Comparison of ENCODE assay signal across 1 cellular context in genomic region chr20:35702824-35703695, GRCh38.
TF ChIP-seq lines count a peak whose summit lies in the region.

No MANE protein-coding gene starts in this region.

TF ChIP-seq in HepG2, 621 proteins besides CTCF, POLR2A, EP300 and RAD21 (continued from another document and continues in another):
- peak; percentile 9 to 40; a peak in 2 of 4 replicates for TF ChIP-seq MAFK (conservative IDR thresholded peaks at IDR 0.05 in 1 of 2, IDR thresholded peaks at IDR 0.05 in 1 of 2; ENCODE audit: low read length in 2 of 2)
- TF ChIP-seq NFE2L2 (IDR thresholded peaks at IDR 0.05; ENCODE audit: low read length): no peak
- no peak for TF ChIP-seq HNF4G (IDR thresholded peaks at IDR 0.05; ENCODE audit: borderline replicate concordance, low read depth, low read length)
- no peak for TF ChIP-seq HNF4G (CRISPR knock-in tag; IDR thresholded peaks at IDR 0.05; ENCODE audit: borderline replicate concordance, low read depth)
- TF ChIP-seq MAF1 (CRISPR knock-in tag; IDR thresholded peaks at IDR 0.05; ENCODE audit: borderline replicate concordance): no peak
- TF ChIP-seq SIN3B (IDR thresholded peaks at IDR 0.05; ENCODE audit: low read length): 0 out of 2 replicates have a peak, but pooled peaks have one; percentile 26
- no peak for TF ChIP-seq PCBP1 (IDR thresholded peaks at IDR 0.05; ENCODE audit: borderline replicate concordance, low read depth, low read length)
- TF ChIP-seq, protein P1, sequence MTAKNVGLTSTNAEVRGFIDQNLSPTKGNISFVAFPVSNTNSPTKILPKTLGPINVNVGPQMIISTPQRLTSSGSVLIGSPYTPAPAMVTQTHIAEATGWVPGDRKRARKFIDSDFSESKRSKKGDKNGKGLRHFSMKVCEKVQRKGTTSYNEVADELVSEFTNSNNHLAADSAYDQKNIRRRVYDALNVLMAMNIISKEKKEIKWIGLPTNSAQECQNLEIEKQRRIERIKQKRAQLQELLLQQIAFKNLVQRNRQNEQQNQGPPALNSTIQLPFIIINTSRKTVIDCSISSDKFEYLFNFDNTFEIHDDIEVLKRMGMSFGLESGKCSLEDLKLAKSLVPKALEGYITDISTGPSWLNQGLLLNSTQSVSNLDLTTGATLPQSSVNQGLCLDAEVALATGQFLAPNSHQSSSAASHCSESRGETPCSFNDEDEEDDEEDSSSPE (CRISPR knock-in tag; IDR thresholded peaks at IDR 0.05): no peak
- TF ChIP-seq IKZF1 (IDR thresholded peaks at IDR 0.05): no peak
- no peak for TF ChIP-seq CREM (IDR thresholded peaks at IDR 0.05)
- no peak for TF ChIP-seq CREM (CRISPR knock-in tag; IDR thresholded peaks at IDR 0.05)
- TF ChIP-seq SOX13 (IDR thresholded peaks at IDR 0.05): no peak
- TF ChIP-seq SOX13 (CRISPR knock-in tag; conservative IDR thresholded peaks at IDR 0.05 in 1 of 2, IDR thresholded peaks at IDR 0.05 in 1 of 2): peak in 1 of 2 experiments; percentile 52; a peak in 1 of 4 replicates
- TF ChIP-seq, protein P2, sequence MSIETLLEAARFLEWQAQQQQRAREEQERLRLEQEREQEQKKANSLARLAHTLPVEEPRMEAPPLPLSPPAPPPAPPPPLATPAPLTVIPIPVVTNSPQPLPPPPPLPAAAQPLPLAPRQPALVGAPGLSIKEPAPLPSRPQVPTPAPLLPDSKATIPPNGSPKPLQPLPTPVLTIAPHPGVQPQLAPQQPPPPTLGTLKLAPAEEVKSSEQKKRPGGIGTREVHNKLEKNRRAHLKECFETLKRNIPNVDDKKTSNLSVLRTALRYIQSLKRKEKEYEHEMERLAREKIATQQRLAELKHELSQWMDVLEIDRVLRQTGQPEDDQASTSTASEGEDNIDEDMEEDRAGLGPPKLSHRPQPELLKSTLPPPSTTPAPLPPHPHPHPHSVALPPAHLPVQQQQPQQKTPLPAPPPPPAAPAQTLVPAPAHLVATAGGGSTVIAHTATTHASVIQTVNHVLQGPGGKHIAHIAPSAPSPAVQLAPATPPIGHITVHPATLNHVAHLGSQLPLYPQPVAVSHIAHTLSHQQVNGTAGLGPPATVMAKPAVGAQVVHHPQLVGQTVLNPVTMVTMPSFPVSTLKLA (IDR thresholded peaks at IDR 0.05): no peak
- TF ChIP-seq ARID2 (CRISPR knock-in tag; IDR thresholded peaks at IDR 0.05; ENCODE audit: borderline replicate concordance): no peak
- TF ChIP-seq ZNF160 (CRISPR knock-in tag; IDR thresholded peaks at IDR 0.05): no peak
- TF ChIP-seq HES4 (CRISPR knock-in tag; IDR thresholded peaks at IDR 0.05; ENCODE audit: borderline replicate concordance): no peak
- TF ChIP-seq ZSCAN20 (CRISPR knock-in tag; IDR thresholded peaks at IDR 0.05; ENCODE audit: borderline replicate concordance): no peak
- no peak for TF ChIP-seq KAT2B (IDR thresholded peaks at IDR 0.05; ENCODE audit: borderline replicate concordance, low read depth, low read length)
- TF ChIP-seq, protein P3, sequence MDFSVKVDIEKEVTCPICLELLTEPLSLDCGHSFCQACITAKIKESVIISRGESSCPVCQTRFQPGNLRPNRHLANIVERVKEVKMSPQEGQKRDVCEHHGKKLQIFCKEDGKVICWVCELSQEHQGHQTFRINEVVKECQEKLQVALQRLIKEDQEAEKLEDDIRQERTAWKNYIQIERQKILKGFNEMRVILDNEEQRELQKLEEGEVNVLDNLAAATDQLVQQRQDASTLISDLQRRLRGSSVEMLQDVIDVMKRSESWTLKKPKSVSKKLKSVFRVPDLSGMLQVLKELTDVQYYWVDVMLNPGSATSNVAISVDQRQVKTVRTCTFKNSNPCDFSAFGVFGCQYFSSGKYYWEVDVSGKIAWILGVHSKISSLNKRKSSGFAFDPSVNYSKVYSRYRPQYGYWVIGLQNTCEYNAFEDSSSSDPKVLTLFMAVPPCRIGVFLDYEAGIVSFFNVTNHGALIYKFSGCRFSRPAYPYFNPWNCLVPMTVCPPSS (IDR thresholded peaks at IDR 0.05): no peak
- TF ChIP-seq U2AF1 (optimal IDR thresholded peaks at IDR 0.05; ENCODE audit: low read depth, low read length): peak; percentile 26
- TF ChIP-seq, protein P4, sequence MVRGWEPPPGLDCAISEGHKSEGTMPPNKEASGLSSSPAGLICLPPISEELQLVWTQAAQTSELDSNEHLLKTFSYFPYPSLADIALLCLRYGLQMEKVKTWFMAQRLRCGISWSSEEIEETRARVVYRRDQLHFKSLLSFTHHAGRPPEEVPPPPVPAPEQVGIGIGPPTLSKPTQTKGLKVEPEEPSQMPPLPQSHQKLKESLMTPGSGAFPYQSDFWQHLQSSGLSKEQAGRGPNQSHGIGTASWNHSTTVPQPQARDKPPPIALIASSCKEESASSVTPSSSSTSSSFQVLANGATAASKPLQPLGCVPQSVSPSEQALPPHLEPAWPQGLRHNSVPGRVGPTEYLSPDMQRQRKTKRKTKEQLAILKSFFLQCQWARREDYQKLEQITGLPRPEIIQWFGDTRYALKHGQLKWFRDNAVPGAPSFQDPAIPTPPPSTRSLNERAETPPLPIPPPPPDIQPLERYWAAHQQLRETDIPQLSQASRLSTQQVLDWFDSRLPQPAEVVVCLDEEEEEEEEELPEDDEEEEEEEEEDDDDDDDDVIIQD (CRISPR knock-in tag; IDR thresholded peaks at IDR 0.05; ENCODE audit: low read depth): no peak
- TF ChIP-seq HIVEP1 (CRISPR knock-in tag; IDR thresholded peaks at IDR 0.05): no peak
- no peak for TF ChIP-seq EEA1 (CRISPR knock-in tag; IDR thresholded peaks at IDR 0.05; ENCODE audit: borderline replicate concordance)
- no peak for TF ChIP-seq SRF (IDR thresholded peaks at IDR 0.05; ENCODE audit: low read depth, low read length)
- no peak for TF ChIP-seq GTF3A (CRISPR knock-in tag; conservative IDR thresholded peaks at IDR 0.05)
- no peak for TF ChIP-seq ZNF605 (CRISPR knock-in tag; IDR thresholded peaks at IDR 0.05)
- no peak for TF ChIP-seq MEIS1 (CRISPR knock-in tag; IDR thresholded peaks at IDR 0.05; ENCODE audit: borderline replicate concordance)
- TF ChIP-seq MIXL1 (CRISPR knock-in tag; IDR thresholded peaks at IDR 0.05): no peak
- no peak for TF ChIP-seq ZKSCAN5 (CRISPR knock-in tag; IDR thresholded peaks at IDR 0.05)
- no peak for TF ChIP-seq ETS1 (CRISPR knock-in tag; IDR thresholded peaks at IDR 0.05)
- no peak for TF ChIP-seq IRF1 (CRISPR knock-in tag; IDR thresholded peaks at IDR 0.05; ENCODE audit: low read depth)
- 0 out of 2 replicates have a peak, but pooled peaks have one; percentile 27 for TF ChIP-seq GMEB2 (CRISPR knock-in tag; IDR thresholded peaks at IDR 0.05; ENCODE audit: low read depth)
- TF ChIP-seq DBP (CRISPR knock-in tag; IDR thresholded peaks at IDR 0.05; ENCODE audit: not compliant biosample characterization): no peak
- TF ChIP-seq ZNF382 (CRISPR knock-in tag; IDR thresholded peaks at IDR 0.05; ENCODE audit: borderline replicate concordance): no peak
- TF ChIP-seq NR2F1 (CRISPR knock-in tag; IDR thresholded peaks at IDR 0.05): peak in 1 of 2 experiments; percentile 1; a peak in 1 of 4 replicates
- no peak for TF ChIP-seq TFAP4 (IDR thresholded peaks at IDR 0.05; ENCODE audit: borderline replicate concordance, low read depth)
- no peak for TF ChIP-seq MXD4 (CRISPR knock-in tag; IDR thresholded peaks at IDR 0.05)
- no peak for TF ChIP-seq ELF3 (CRISPR knock-in tag; IDR thresholded peaks at IDR 0.05)
- TF ChIP-seq, protein P5, sequence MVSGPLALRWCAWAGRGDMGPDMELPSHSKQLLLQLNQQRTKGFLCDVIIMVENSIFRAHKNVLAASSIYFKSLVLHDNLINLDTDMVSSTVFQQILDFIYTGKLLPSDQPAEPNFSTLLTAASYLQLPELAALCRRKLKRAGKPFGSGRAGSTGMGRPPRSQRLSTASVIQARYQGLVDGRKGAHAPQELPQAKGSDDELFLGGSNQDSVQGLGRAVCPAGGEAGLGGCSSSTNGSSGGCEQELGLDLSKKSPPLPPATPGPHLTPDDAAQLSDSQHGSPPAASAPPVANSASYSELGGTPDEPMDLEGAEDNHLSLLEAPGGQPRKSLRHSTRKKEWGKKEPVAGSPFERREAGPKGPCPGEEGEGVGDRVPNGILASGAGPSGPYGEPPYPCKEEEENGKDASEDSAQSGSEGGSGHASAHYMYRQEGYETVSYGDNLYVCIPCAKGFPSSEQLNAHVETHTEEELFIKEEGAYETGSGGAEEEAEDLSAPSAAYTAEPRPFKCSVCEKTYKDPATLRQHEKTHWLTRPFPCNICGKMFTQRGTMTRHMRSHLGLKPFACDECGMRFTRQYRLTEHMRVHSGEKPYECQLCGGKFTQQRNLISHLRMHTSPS (CRISPR knock-in tag; IDR thresholded peaks at IDR 0.05; ENCODE audit: low read depth): no peak
- peak; percentile 23 for TF ChIP-seq POLR2G (IDR thresholded peaks at IDR 0.05; ENCODE audit: low read depth, low read length)
- TF ChIP-seq ZNF142 (CRISPR knock-in tag; IDR thresholded peaks at IDR 0.05): no peak
